In genomic region chr16:52630711-52631110, GRCh38 we compare ENCODE assay signal across 34 cellular contexts.
"Had no signal": no experiment of that assay in that cellular context is flagged by ENCODE, and none has a peak within 500 bp of the region (broad histone marks: within the 10 kb centered on the region; RNA-seq: fewer than 3 reads in every experiment).

No MANE protein-coding gene starts in this region.

- H3K36me3 ChIP-seq: adrenal gland, ascending aorta, brain microvascular endothelial cell, breast epithelium, cardiac muscle cell had no signal

- H3K9me3 ChIP-seq: adrenal gland, ascending aorta, body of pancreas, breast epithelium had no signal

- ATAC-seq: activated naive CD4-positive, alpha-beta T cell treated with anti-CD3 and anti-CD28 coated beads, Interleukin-2, amount 50 U/mL, for 72 hours; activated naive CD8-positive, alpha-beta T cell treated with anti-CD3 and anti-CD28 coated beads, Interleukin-2, amount 50 U/mL, for 24 hours; activated T-cell treated with anti-CD3 and anti-CD28 coated beads, Interleukin-2, amount 50 U/mL, for 4 hours; activated T-cell treated with anti-CD3 and anti-CD28 coated beads, Interleukin-2, amount 50 U/mL, for 72 hours; activated T-helper 17 cell treated with anti-CD3 and anti-CD28 coated beads, Interleukin-2, amount 50 U/mL, for 72 hours; body of pancreas had no signal

- H3K4me1 ChIP-seq: adrenal gland, ascending aorta, breast epithelium had no signal

- DNase-seq: activated effector memory CD4-positive, alpha-beta T cell treated with anti-CD3 and anti-CD28 coated beads, Interleukin-2, amount 50 U/mL, for 16 hours; activated effector memory CD4-positive, alpha-beta T cell treated with Interleukin-2 at 50 U/mL for 16 hours; activated gamma-delta T cell; activated gamma-delta T cell treated with Interleukin-2 at 50 U/mL for 16 hours; activated naive CD4-positive, alpha-beta T cell; activated naive CD4-positive, alpha-beta T cell treated with anti-CD3 and anti-CD28 coated beads for 36 hours; activated naive CD4-positive, alpha-beta T cell treated with anti-CD3 and anti-CD28 coated beads, Interleukin-2, amount 10 ng/mL, durations not matched to agents 7 days and 5 days; activated naive CD4-positive, alpha-beta T cell treated with anti-CD3 and anti-CD28 coated beads, Interleukin-2, amount 50 U/mL, for 16 hours; activated naive CD4-positive, alpha-beta T cell treated with Interleukin-2 at 50 U/mL for 16 hours; activated naive CD8-positive, alpha-beta T cell treated with anti-CD3 and anti-CD28 coated beads for 36 hours; activated naive CD8-positive, alpha-beta T cell treated with anti-CD3 and anti-CD28 coated beads, Interleukin-2, amount 10 ng/mL, durations not matched to agents 7 days and 5 days; activated naive CD8-positive, alpha-beta T cell treated with anti-CD3 and anti-CD28 coated beads, Interleukin-2, amount 50 U/mL, for 24 hours; activated T-cell treated with anti-CD3 and anti-CD28 coated beads, Interleukin-2, amount 50 U/mL, for 1 hour; activated T-cell treated with anti-CD3 and anti-CD28 coated beads, Interleukin-2, amount 50 U/mL, for 24 hours; activated T-cell treated with anti-CD3 and anti-CD28 coated beads, Interleukin-2, amount 50 U/mL, for 4 hours; activated T-cell treated with anti-CD3 and anti-CD28 coated beads, Interleukin-2, amount 50 U/mL, for 48 hours; activated T-cell treated with anti-CD3 and anti-CD28 coated beads, Interleukin-2, amount 50 U/mL, for 72 hours; adrenal gland; amniotic stem cell; amygdala; anterior cingulate cortex; aorta; body of pancreas; brain microvascular endothelial cell; caudate nucleus; central memory CD4-positive, alpha-beta T cell; cerebellar nuclear complex had no signal

- H3K27me3 ChIP-seq: adrenal gland, ascending aorta, body of pancreas, brain microvascular endothelial cell, breast epithelium had no signal

- FAIRE-seq: astrocyte, bronchial epithelial cell had no signal

- H3K27ac ChIP-seq: adrenal gland, ascending aorta, body of pancreas, brain microvascular endothelial cell, breast epithelium, cardiac muscle cell had no signal

- H3K4me3 ChIP-seq: adrenal gland, ascending aorta, body of pancreas, breast epithelium, cardiac muscle cell had no signal
